30 cellular contexts compared by ENCODE assay signal in genomic region chr15:44130778-44131177, GRCh38.
A peak's percentile ranks its signal among the peaks of the same experiment; 100 is the strongest.
DNase-seq lines count a peak whose midpoint lies in the region; ATAC-seq, FAIRE-seq and TF ChIP-seq lines count a peak whose summit lies in the region.
"Had no signal": no experiment of that assay in that cellular context is flagged by ENCODE, and none has a peak within 500 bp of the region (broad histone marks: within the 10 kb centered on the region; RNA-seq: fewer than 3 reads in every experiment).

No MANE protein-coding gene starts in this region.

- no peak overlapping the region for H3K23ac ChIP-seq in H9 (ENCODE audit: insufficient read length, low read depth, low read length)

- intact Hi-C loops in HepG2 (cut with micrococcal nuclease; ENCODE audit: unreplicated experiment): no loop called here
- intact Hi-C loops in right lobe of liver (cut with DNase I): no loop called here

- TF ChIP-seq EP300 in A549 (IDR thresholded peaks at IDR 0.05) (no peak), HepG2 (IDR thresholded peaks at IDR 0.05; ENCODE audit: low read depth in 2 of 2, low read length in 2 of 2) (no peak), HepG2 (CRISPR knock-in tag; IDR thresholded peaks at IDR 0.05; ENCODE audit: borderline replicate concordance) (no peak)

- TF ChIP-seq RAD21 in A549 (conservative IDR thresholded peaks at IDR 0.05 in 1 of 2, IDR thresholded peaks at IDR 0.05 in 1 of 2): peak; percentile 49 to 59
- no peak for TF ChIP-seq RAD21 in HepG2 (CRISPR knock-in tag; IDR thresholded peaks at IDR 0.05)

- POLR2A ChIA-PET in A549 (lab: Yijun Ruan, JAX) (no interaction called here), HepG2 (lab: Yijun Ruan, JAX) (no interaction called here)

- H3K27me3 ChIP-seq in H9 (ENCODE audit: insufficient read depth, low read length): no peaks in the 10 kb centered on the region
- no peaks in the 10 kb centered on the region for H3K27me3 ChIP-seq in RWPE2 (ENCODE audit: insufficient read depth, poor library complexity, severe bottlenecking)
- H3K27me3 ChIP-seq in foreskin keratinocyte: no peaks in the 10 kb centered on the region
- no peaks in the 10 kb centered on the region for H3K27me3 ChIP-seq in HepG2 (ENCODE audit: control insufficient read depth in 1 of 2, insufficient read depth in 2 of 2, low read length in 2 of 2)
- H3K27me3 ChIP-seq in right lobe of liver: no peaks in the 10 kb centered on the region
- H3K27me3 ChIP-seq: MG63, suprapubic skin, uterus had no signal

- H3K4ac ChIP-seq in H9 (ENCODE audit: low read depth, low read length): no peak overlapping the region

- H2BK15ac ChIP-seq in H9 (ENCODE audit: low read depth, low read length): no peak overlapping the region

- H3K4me3 ChIP-seq in A549: no peak overlapping the region
- H3K4me3 ChIP-seq in RWPE2 (ENCODE audit: severe bottlenecking): no peak overlapping the region
- H3K4me3 ChIP-seq in HepG2 (replicated peaks in 1 of 3; ENCODE audit: insufficient read depth in 1 of 3, low read depth in 2 of 3, low read length in 3 of 3): no peak overlapping the region
- H3K4me3 ChIP-seq in right lobe of liver: no peak overlapping the region
- H3K4me3 ChIP-seq: coronary artery, MG63, spleen, suprapubic skin, uterus had no signal

- H2AFZ ChIP-seq in H9 (ENCODE audit: low read length): no peak overlapping the region
- H2AFZ ChIP-seq in HepG2 (ENCODE audit: low read length): no peak overlapping the region

- no peaks in the 10 kb centered on the region for H3K4me1 Mint-ChIP-seq in H9
- H3K4me1 Mint-ChIP-seq: activated CD4-positive, alpha-beta T cell treated with anti-CD3 and anti-CD28 coated beads, Interleukin-2, amount 10 ng/mL, durations not matched to agents 7 days and 5 days; activated naive CD4-positive, alpha-beta T cell treated with anti-CD3 and anti-CD28 coated beads, Interleukin-2, amount 10 ng/mL, durations not matched to agents 7 days and 5 days; CD14-positive monocyte; IgD-negative memory B cell; stimulated activated memory B cell treated with anti-CD40 and anti-IgM and Interleukin-4, amounts not matched to agents 10 μg/mL and 1 μg/mL and 100 μg/mL, for 72 hours had no signal

- no peaks in the 10 kb centered on the region for H3K36me3 ChIP-seq in RWPE2 (ENCODE audit: low read depth)
- no peaks in the 10 kb centered on the region for H3K36me3 ChIP-seq in HepG2 (replicated peaks in 1 of 2; ENCODE audit: control insufficient read depth in 1 of 2, insufficient read depth in 2 of 2, low read length in 2 of 2)
- no peaks in the 10 kb centered on the region for H3K36me3 ChIP-seq in right lobe of liver
- H3K36me3 ChIP-seq: MG63, spleen, suprapubic skin, uterus had no signal

- H4K91ac ChIP-seq in H9 (ENCODE audit: insufficient read length, low read depth, low read length): no peak overlapping the region

- in situ Hi-C loops in HepG2 (cut with HindIII; ENCODE audit: extremely low pct_ligation_motif_present, low pct_unique_long_range_greater_than_20kb): no loop called here

- no peak overlapping the region for H3K9ac ChIP-seq in H9 (ENCODE audit: extremely low read depth, insufficient read length, low read length)
- no peak overlapping the region for H3K9ac ChIP-seq in HepG2 (ENCODE audit: insufficient read depth, low read depth, low read length)

- no peak overlapping the region for H2BK5ac ChIP-seq in H9 (ENCODE audit: insufficient read length, low read length)

- no peak overlapping the region for H4K8ac ChIP-seq in H9 (replicated peaks; ENCODE audit: insufficient read length, low read depth, low read length)

- H3K79me2 ChIP-seq in H9 (ENCODE audit: insufficient read depth, low read length) (0 out of 2 replicates have a peak, but pooled peaks cover 2% of the 10 kb centered on the region), HepG2 (ENCODE audit: insufficient read depth, low read length) (no peaks in the 10 kb centered on the region)

- no peak overlapping the region for H3K4me3 Mint-ChIP-seq in H9
- H3K4me3 Mint-ChIP-seq: activated CD4-positive, alpha-beta T cell treated with anti-CD3 and anti-CD28 coated beads, Interleukin-2, amount 10 ng/mL, durations not matched to agents 7 days and 5 days; activated naive CD4-positive, alpha-beta T cell treated with anti-CD3 and anti-CD28 coated beads, Interleukin-2, amount 10 ng/mL, durations not matched to agents 7 days and 5 days; activated T-helper 1 cell treated with anti-CD3 and anti-CD28 coated beads, Interleukin-12 subunit alpha, Interleukin-12 subunit beta, Interleukin-2, Interleukin-4 antibody, amounts not matched to agents 30 ng/mL and 10 ng/mL and 1 ng/mL, durations not matched to agents 14 hours and 24 hours and 36 hours; CD14-positive monocyte; IgD-negative memory B cell; naive thymus-derived CD8-positive, alpha-beta T cell; stimulated activated memory B cell treated with anti-CD40 and anti-IgM and Interleukin-4, amounts not matched to agents 10 μg/mL and 1 μg/mL and 100 μg/mL, for 72 hours had no signal

- H3K9me3 ChIP-seq in A549 (no peaks in the 10 kb centered on the region), H9 (ENCODE audit: control insufficient read depth, low read depth, low read length) (no peaks in the 10 kb centered on the region), RWPE2 (ENCODE audit: severe bottlenecking) (no peaks in the 10 kb centered on the region), HepG2 (ENCODE audit: low read length) (no peaks in the 10 kb centered on the region), right lobe of liver (no peaks in the 10 kb centered on the region)
- H3K9me3 ChIP-seq: MG63, spleen, suprapubic skin, uterus had no signal

- no peak for TF ChIP-seq POLR2A in A549 (IDR thresholded peaks at IDR 0.05; ENCODE audit: low read length)
- no peak for TF ChIP-seq POLR2A in HepG2 (IDR thresholded peaks at IDR 0.05; ENCODE audit: insufficient read depth in 1 of 2, low read depth in 2 of 2, low read length in 2 of 2)
- TF ChIP-seq POLR2A in right lobe of liver (IDR thresholded peaks at IDR 0.05): no peak

- H3T11ph ChIP-seq in H9 (ENCODE audit: low read length): no peak overlapping the region

- H4K20me1 ChIP-seq in H9 (ENCODE audit: control insufficient read depth, insufficient read depth, insufficient read length): no peaks in the 10 kb centered on the region
- no peaks in the 10 kb centered on the region for H4K20me1 ChIP-seq in HepG2 (ENCODE audit: insufficient read depth, low read length)

- no peak overlapping the region for H3K56ac ChIP-seq in H9 (ENCODE audit: insufficient read length, low read depth, low read length)

- ATAC-seq in A549 (no peak), RWPE2 (ENCODE audit: low read depth) (peak; percentile 25; the same call in 1 of the 3 replicates), foreskin keratinocyte (no peak), HepG2 (no peak), right lobe of liver (no peak), GM18867 (IDR thresholded peaks at IDR 0.05; ENCODE audit: unreplicated experiment) (no peak)
- ATAC-seq: naive thymus-derived CD8-positive, alpha-beta T cell; stimulated activated memory B cell treated with anti-CD40 and anti-IgM and Interleukin-4, amounts not matched to agents 10 μg/mL and 1 μg/mL and 100 μg/mL, for 72 hours had no signal

- H3K4me1 ChIP-seq in A549: no peaks in the 10 kb centered on the region
- no peaks in the 10 kb centered on the region for H3K4me1 ChIP-seq in H9 (ENCODE audit: insufficient read depth, low read length)
- H3K4me1 ChIP-seq in RWPE2 (ENCODE audit: insufficient read depth, poor library complexity, severe bottlenecking): no peaks in the 10 kb centered on the region
- no peaks in the 10 kb centered on the region for H3K4me1 ChIP-seq in foreskin keratinocyte
- H3K4me1 ChIP-seq in HepG2 (ENCODE audit: insufficient read depth, low read length): no peaks in the 10 kb centered on the region
- no peaks in the 10 kb centered on the region for H3K4me1 ChIP-seq in right lobe of liver
- H3K4me1 ChIP-seq: spleen, suprapubic skin, uterus had no signal

- H3K27me3 Mint-ChIP-seq in H9 (ENCODE audit: low read depth): no peaks in the 10 kb centered on the region

- no peak overlapping the region for H3K27ac Mint-ChIP-seq in H9
- H3K27ac Mint-ChIP-seq: activated CD4-positive, alpha-beta T cell treated with anti-CD3 and anti-CD28 coated beads, Interleukin-2, amount 10 ng/mL, durations not matched to agents 7 days and 5 days; activated naive CD4-positive, alpha-beta T cell treated with anti-CD3 and anti-CD28 coated beads, Interleukin-2, amount 10 ng/mL, durations not matched to agents 7 days and 5 days; activated T-helper 1 cell treated with anti-CD3 and anti-CD28 coated beads, Interleukin-12 subunit alpha, Interleukin-12 subunit beta, Interleukin-2, Interleukin-4 antibody, amounts not matched to agents 30 ng/mL and 10 ng/mL and 1 ng/mL, durations not matched to agents 14 hours and 24 hours and 36 hours; CD14-positive monocyte; IgD-negative memory B cell; naive thymus-derived CD8-positive, alpha-beta T cell; stimulated activated memory B cell treated with anti-CD40 and anti-IgM and Interleukin-4, amounts not matched to agents 10 μg/mL and 1 μg/mL and 100 μg/mL, for 72 hours had no signal

- H3K4me2 ChIP-seq in A549: no peak overlapping the region
- H3K4me2 ChIP-seq in H9 (ENCODE audit: insufficient read depth, insufficient read length, low read length): no peak overlapping the region
- no peak overlapping the region for H3K4me2 ChIP-seq in HepG2 (ENCODE audit: low read depth, low read length)

- H2BK20ac ChIP-seq in H9 (ENCODE audit: low read depth, low read length, poor library complexity, severe bottlenecking): no peak overlapping the region

- H2BK120ac ChIP-seq in H9 (ENCODE audit: low read depth, low read length, poor library complexity, severe bottlenecking): no peak overlapping the region

- CTCF ChIA-PET in A549 (lab: Yijun Ruan, JAX): interaction anchor here (1.0 to 1.4 kb wide), 3 partner anchors 73 to 219 kb away, joined by 3 to 6 read pairs (median 4); no protein-coding TSS in a partner anchor
- CTCF ChIA-PET in HepG2 (lab: Yijun Ruan, JAX; ENCODE audit: low intra/inter-chr PET ratio, low total read pairs): no interaction called here

- H3K36me3 Mint-ChIP-seq in H9 (ENCODE audit: insufficient read depth in 1 of 3, low read depth in 3 of 3): no peaks in the 10 kb centered on the region
- H3K36me3 Mint-ChIP-seq: activated naive CD4-positive, alpha-beta T cell treated with anti-CD3 and anti-CD28 coated beads, Interleukin-2, amount 10 ng/mL, durations not matched to agents 7 days and 5 days; CD14-positive monocyte; IgD-negative memory B cell; naive thymus-derived CD8-positive, alpha-beta T cell; stimulated activated memory B cell treated with anti-CD40 and anti-IgM and Interleukin-4, amounts not matched to agents 10 μg/mL and 1 μg/mL and 100 μg/mL, for 72 hours had no signal

- H3K9me3 Mint-ChIP-seq in H9: no peaks in the 10 kb centered on the region
- H3K9me3 Mint-ChIP-seq: activated CD4-positive, alpha-beta T cell treated with anti-CD3 and anti-CD28 coated beads, Interleukin-2, amount 10 ng/mL, durations not matched to agents 7 days and 5 days; activated naive CD4-positive, alpha-beta T cell treated with anti-CD3 and anti-CD28 coated beads, Interleukin-2, amount 10 ng/mL, durations not matched to agents 7 days and 5 days; activated T-helper 1 cell treated with anti-CD3 and anti-CD28 coated beads, Interleukin-12 subunit alpha, Interleukin-12 subunit beta, Interleukin-2, Interleukin-4 antibody, amounts not matched to agents 30 ng/mL and 10 ng/mL and 1 ng/mL, durations not matched to agents 14 hours and 24 hours and 36 hours; IgD-negative memory B cell; naive thymus-derived CD8-positive, alpha-beta T cell; stimulated activated memory B cell treated with anti-CD40 and anti-IgM and Interleukin-4, amounts not matched to agents 10 μg/mL and 1 μg/mL and 100 μg/mL, for 72 hours had no signal

- DNase-seq in A549 (ENCODE audit: low read depth in 1 of 2, low spot score in 1 of 2) (no peak), H9 (no peak), RWPE2 (ENCODE audit: low spot score) (no peak), foreskin keratinocyte (no peak), HepG2 (ENCODE audit: low spot score) (no peak), T-helper 9 cell (no peak), right lobe of liver (no peak)
- DNase-seq: ACHN; activated CD4-positive, alpha-beta T cell treated with anti-CD3 and anti-CD28 coated beads, Interleukin-2, amount 10 ng/mL, durations not matched to agents 7 days and 5 days; activated naive CD4-positive, alpha-beta T cell treated with anti-CD3 and anti-CD28 coated beads, Interleukin-2, amount 10 ng/mL, durations not matched to agents 7 days and 5 days; mesendoderm; MG63; naive thymus-derived CD8-positive, alpha-beta T cell; NCI-H1436; NCI-H524 treated with DMSO at 0.1 percent for 48 hours; NK-92 treated with Interleukin-12 subunit alpha and Interleukin-12 subunit beta, amount 100 ng/mL, for 24 hours; retina; spleen; stimulated activated CD4-positive, alpha-beta T cell treated with anti-CD3 and anti-CD28 coated beads, Interleukin-4, amount 100 ng/mL, for 1 hour; uterus had no signal

- no peak overlapping the region for H2BK12ac ChIP-seq in H9 (ENCODE audit: insufficient read length, low read depth, low read length)

- no peak overlapping the region for H3K14ac ChIP-seq in H9 (ENCODE audit: insufficient read depth, low read length)

- H2AK5ac ChIP-seq in H9 (ENCODE audit: insufficient read length, low read length): no peak overlapping the region

- no peak for FAIRE-seq in A549 (lab: Jason Lieb, UNC)
- FAIRE-seq in HepG2 (lab: Jason Lieb, UNC): no peak
- FAIRE-seq: bronchial epithelial cell, endometrium, RCC 7860 had no signal

- no TSS peak for BruUV-seq in HepG2 (replicated peaks; lab: Mats Ljungman, UMichigan)

- no peak overlapping the region for H4K5ac ChIP-seq in H9 (ENCODE audit: insufficient read length, low read depth, low read length)

- peak; percentile 33 for TF ChIP-seq CTCF in A549 (IDR thresholded peaks at IDR 0.05)
- 0 out of 3 replicates have a peak, but pooled peaks have one; percentile 17 for TF ChIP-seq CTCF in H9 (conservative IDR thresholded peaks at IDR 0.05)
- peak; percentile 67 for TF ChIP-seq CTCF in RWPE2 (IDR thresholded peaks at IDR 0.05; ENCODE audit: poor library complexity, severe bottlenecking)
- TF ChIP-seq CTCF in foreskin keratinocyte (conservative IDR thresholded peaks at IDR 0.05): peak; percentile 35
- no peak for TF ChIP-seq CTCF in HepG2 (CRISPR knock-in tag; IDR thresholded peaks at IDR 0.05)
- TF ChIP-seq CTCF in right lobe of liver (IDR thresholded peaks at IDR 0.05): peak in 2 of 4 donors; percentile 14 to 24

- H3K18ac ChIP-seq in H9 (ENCODE audit: insufficient read length, low read depth, low read length): no peak overlapping the region

- no peaks in the 10 kb centered on the region for H3K23me2 ChIP-seq in H9 (ENCODE audit: insufficient read length, low read depth, low read length, poor library complexity, severe bottlenecking)

- H3K79me1 ChIP-seq in H9 (ENCODE audit: insufficient read depth, low read depth, low read length, poor library complexity, severe bottlenecking): no peaks in the 10 kb centered on the region

- no peak overlapping the region for H3K27ac ChIP-seq in A549
- H3K27ac ChIP-seq in H9 (ENCODE audit: insufficient read length, low read depth, low read length): no peak overlapping the region
- H3K27ac ChIP-seq in RWPE2 (ENCODE audit: poor library complexity, severe bottlenecking): no peak overlapping the region
- H3K27ac ChIP-seq in foreskin keratinocyte: no peak overlapping the region
- no peak overlapping the region for H3K27ac ChIP-seq in HepG2 (ENCODE audit: extremely low read length, insufficient read depth, low read length)
- no peak overlapping the region for H3K27ac ChIP-seq in right lobe of liver
- H3K27ac ChIP-seq: coronary artery, spleen, suprapubic skin, uterus had no signal

Comparison
In these comparisons a context has a peak if more than half of its experiments do, and no peak if none do; other contexts are left out.
1. Of the 38 proteins assayed by ChIP-seq in both HepG2 and A549: peak only in HepG2: none; only in A549: CTCF, RAD21 and SMC3; in both: none; in neither: 35.